ENCODE assay signal across 14 cellular contexts in genomic region chr5:30849801-30850370, GRCh38.
A peak's percentile ranks its signal among the peaks of the same experiment; 100 is the strongest.
DNase-seq lines count a peak whose midpoint lies in the region; ATAC-seq, FAIRE-seq and TF ChIP-seq lines count a peak whose summit lies in the region.
"Had no signal": no experiment of that assay in that cellular context is flagged by ENCODE, and none has a peak within 500 bp of the region (broad histone marks: within the 10 kb centered on the region; RNA-seq: fewer than 3 reads in every experiment).

No MANE protein-coding gene starts in this region.

- intact Hi-C loops in psoas muscle (cut with DNase I), result no loop called here

- ATAC-seq in psoas muscle (no peak), HG02970 (IDR thresholded peaks at IDR 0.05; ENCODE audit: low FRiP score, unreplicated experiment) (no peak)
- ATAC-seq: left lung had no signal

- CTCF ChIA-PET in RWPE1 (lab: Yijun Ruan, JAX), result interaction anchor here (0.7 kb wide), 1 partner anchor 272 kb away, joined by 7 read pairs; no protein-coding TSS in a partner anchor

- no peaks in the 10 kb centered on the region for H3K36me3 ChIP-seq in psoas muscle (ENCODE audit: insufficient read depth in 1 of 2, low read depth in 1 of 2)
- H3K36me3 ChIP-seq: left lung had no signal

- TF ChIP-seq POLR2A in GM12891 (IDR thresholded peaks at IDR 0.05; ENCODE audit: low read depth, low read length), result no peak

- no peaks in the 10 kb centered on the region for H3K27me3 ChIP-seq in psoas muscle (ENCODE audit: insufficient read depth in 3 of 3, low read length in 2 of 3)
- H3K27me3 ChIP-seq: left lung had no signal

- 61 to 70% (median 69%) methylated on average over 5 of the region's 5 CpGs for WGBS in psoas muscle, 3 donors

- TF ChIP-seq CTCF in RWPE1 (conservative IDR thresholded peaks at IDR 0.05; ENCODE audit: low read depth) (no peak), retinal pigment epithelial cell (conservative IDR thresholded peaks at IDR 0.05; ENCODE audit: low read depth, low read length) (no peak), psoas muscle (IDR thresholded peaks at IDR 0.05) (no peak), GM10266 (IDR thresholded peaks at IDR 0.05; ENCODE audit: control insufficient read depth, insufficient read depth, low read depth, missing control alignments) (no peak)

- peak; percentile 12 for DNase-seq in H4 (ENCODE audit: low spot score)
- DNase-seq in RWPE1 (ENCODE audit: low spot score), result peak; percentile 2
- DNase-seq in fibroblast of peridontal ligament (ENCODE audit: extremely low read depth), result peak; percentile 25
- peak; percentile 28 for DNase-seq in retinal pigment epithelial cell (ENCODE audit: low read depth)
- DNase-seq in psoas muscle, result no peak
- DNase-seq in GM12891 (ENCODE audit: insufficient read length, low spot score), result no peak
- DNase-seq in GM10266 (ENCODE audit: extremely low spot score), result no peak
- DNase-seq: dorsolateral prefrontal cortex, KG1, NCI-H187 treated with DMSO at 0.1 percent for 48 hours, NCI-H82 had no signal

- no peaks in the 10 kb centered on the region for H3K4me1 ChIP-seq in psoas muscle
- H3K4me1 ChIP-seq: left lung had no signal

- no peaks in the 10 kb centered on the region for H3K9me3 ChIP-seq in psoas muscle
- H3K9me3 ChIP-seq: left lung had no signal

- H3K27ac ChIP-seq in RWPE1, result no peak overlapping the region
- no peak overlapping the region for H3K27ac ChIP-seq in psoas muscle
- H3K27ac ChIP-seq: dorsolateral prefrontal cortex, left lung, VCaP had no signal

- POLR2A ChIA-PET in RWPE1 (lab: Yijun Ruan, JAX; ENCODE audit: low non-redundant PET), result no interaction called here

- no peak for FAIRE-seq in GM12891 (lab: Jason Lieb, UNC)

- H3K4me3 ChIP-seq in retinal pigment epithelial cell (ENCODE audit: low read length) (no peak overlapping the region), psoas muscle (no peak overlapping the region)
- H3K4me3 ChIP-seq: dorsolateral prefrontal cortex, left lung had no signal

TF ChIP-seq in GM12891, 5 proteins besides CTCF, POLR2A, EP300 and RAD21:
- no peak for TF ChIP-seq TAF1 (IDR thresholded peaks at IDR 0.05; ENCODE audit: low read depth, low read length)
- no peak for TF ChIP-seq POU2F2 (IDR thresholded peaks at IDR 0.05; ENCODE audit: low read depth, low read length)
- no peak for TF ChIP-seq SPI1 (IDR thresholded peaks at IDR 0.05; ENCODE audit: low read depth, low read length)
- TF ChIP-seq POLR2AphosphoS5 (IDR thresholded peaks at IDR 0.05; ENCODE audit: low read depth, low read length), result no peak
- TF ChIP-seq PAX5 (IDR thresholded peaks at IDR 0.05; ENCODE audit: insufficient read depth, low read length, severe bottlenecking), result no peak
TF ChIP-seq in GM12891: peak in this region for 0.

Comparison
In these comparisons a context has a peak if more than half of its experiments do, and no peak if none do; other contexts are left out.
1. DNase-seq: peak in H4 (single experiment), RWPE1 (single experiment), fibroblast of peridontal ligament (single experiment) and retinal pigment epithelial cell (single experiment); none in psoas muscle (0 of 2), GM12891 (single experiment) and GM10266 (single experiment).